In genomic region chr12:79835377-79835843, GRCh38 we compare ENCODE assay signal across 17 cellular contexts.
A peak's percentile ranks its signal among the peaks of the same experiment; 100 is the strongest.
DNase-seq lines count a peak whose midpoint lies in the region; ATAC-seq, FAIRE-seq and TF ChIP-seq lines count a peak whose summit lies in the region.
"Had no signal": no experiment of that assay in that cellular context is flagged by ENCODE, and none has a peak within 500 bp of the region (broad histone marks: within the 10 kb centered on the region; RNA-seq: fewer than 3 reads in every experiment).

No MANE protein-coding gene starts in this region.

- H3K4me3 Mint-ChIP-seq in activated T-cell treated with anti-CD3 and anti-CD28 coated beads, Interleukin-2, amount 50 U/mL, for 72 hours = no peak overlapping the region
- no peak overlapping the region for H3K4me3 Mint-ChIP-seq in CD8-positive, alpha-beta T cell

- peaks cover 24% of the 10 kb centered on the region for H3K4me1 ChIP-seq in CD8-positive, alpha-beta T cell (ENCODE audit: insufficient read depth, low read length)
- H3K4me1 ChIP-seq in GM12878 (ENCODE audit: control insufficient read depth, insufficient read depth, low read length) (no peaks in the 10 kb centered on the region), keratinocyte (ENCODE audit: control insufficient read depth, extremely low read depth, insufficient read depth, low read length) (no peaks in the 10 kb centered on the region)

- H3K4me1 Mint-ChIP-seq in activated T-cell treated with anti-CD3 and anti-CD28 coated beads, Interleukin-2, amount 50 U/mL, for 72 hours (ENCODE audit: low read depth) = peaks cover 26% of the 10 kb centered on the region
- peaks cover 72% of the 10 kb centered on the region for H3K4me1 Mint-ChIP-seq in CD8-positive, alpha-beta T cell (ENCODE audit: low read depth)

- peaks cover 7% of the 10 kb centered on the region for H3K36me3 ChIP-seq in CD8-positive, alpha-beta T cell (ENCODE audit: insufficient read depth, low read length)
- H3K36me3 ChIP-seq in GM12878 (ENCODE audit: control insufficient read depth in 2 of 2, insufficient read depth in 2 of 2, low read length in 1 of 2) (peaks cover 4 to 8% of the 10 kb centered on the region in 2 experiments), keratinocyte (ENCODE audit: control insufficient read depth in 2 of 2, extremely low read depth in 1 of 2, insufficient read depth in 2 of 2, low read length in 2 of 2) (peaks cover 0 to 6% of the 10 kb centered on the region in 2 experiments)

- CTCF ChIA-PET in CD8-positive, alpha-beta T cell (lab: Charles Lee) = no interaction called here
- CTCF ChIA-PET in GM12878 (lab: Yijun Ruan, JAX) = interaction anchor here (1.3 to 2.2 kb wide), 3 partner anchors 9 to 15 kb away, joined by 3 to 8 read pairs (median 7); no protein-coding TSS in a partner anchor

- H2AFZ ChIP-seq in GM12878 (ENCODE audit: control insufficient read depth, low read depth, low read length) = no peak overlapping the region
- no peak overlapping the region for H2AFZ ChIP-seq in keratinocyte (ENCODE audit: control insufficient read depth, low read length)

- no peak overlapping the region for H3K4me3 ChIP-seq in CD8-positive, alpha-beta T cell (ENCODE audit: low read depth, low read length)
- no peak overlapping the region for H3K4me3 ChIP-seq in GM12878
- H3K4me3 ChIP-seq in keratinocyte (ENCODE audit: control insufficient read depth in 2 of 3, extremely low read depth in 1 of 3, insufficient read depth in 2 of 3, low read depth in 1 of 3, low read length in 3 of 3) = no peak overlapping the region

- in situ Hi-C loops in GM12878 (cut with MboI) = no loop called here

- WGBS in GM12878 (ENCODE audit: insufficient coverage, insufficient replicate concordance, low lambda C conversion rate, missing lambda C conversion rate) = 95% methylated on average over 2 of the region's 2 CpGs

- H3K9me3 Mint-ChIP-seq in activated T-cell treated with anti-CD3 and anti-CD28 coated beads, Interleukin-2, amount 50 U/mL, for 72 hours = peaks cover 4 to 12% of the 10 kb centered on the region in 2 donors
- peaks cover 16% of the 10 kb centered on the region for H3K9me3 Mint-ChIP-seq in CD8-positive, alpha-beta T cell

- SMC1A ChIA-PET in GM12878 (lab: Charles Lee; ENCODE audit: uncharacterized antibody, unreplicated experiment) = interaction anchor here (0.5 to 2.8 kb wide), 7 partner anchors 10 to 352 kb away, joined by 3 to 13 read pairs (median 3); no protein-coding TSS in a partner anchor

- H3K4me2 ChIP-seq in GM12878 (ENCODE audit: control insufficient read depth, insufficient read depth) = no peak overlapping the region
- no peak overlapping the region for H3K4me2 ChIP-seq in keratinocyte (ENCODE audit: control insufficient read depth, extremely low read depth, insufficient read depth, low read depth, low read length)

- BruUV-seq in GM12878 (replicated peaks; lab: Mats Ljungman, UMichigan) = TSS peak; percentile 2

- H3K27ac ChIP-seq in CD8-positive, alpha-beta T cell (ENCODE audit: low read depth, low read length) = no peak overlapping the region
- H3K27ac ChIP-seq in GM12878 (ENCODE audit: control insufficient read depth, insufficient read depth) (no peak overlapping the region), keratinocyte (ENCODE audit: control insufficient read depth, insufficient read depth, low read length) (no peak overlapping the region)
- H3K27ac ChIP-seq: 22Rv1, C4-2B had no signal

- TF ChIP-seq CTCF in CD8-positive, alpha-beta T cell (IDR thresholded peaks at IDR 0.05) = no peak
- TF ChIP-seq CTCF in GM12878 (IDR thresholded peaks at IDR 0.05 in 2 of 3, conservative IDR thresholded peaks at IDR 0.05 in 1 of 3; ENCODE audit: control insufficient read depth in 2 of 3, extremely low read depth in 1 of 3, insufficient read depth in 1 of 3, low read depth in 3 of 3, low read length in 3 of 3) (no peak), keratinocyte (optimal IDR thresholded peaks at IDR 0.05 in 1 of 3, IDR thresholded peaks at IDR 0.05 in 1 of 3, conservative IDR thresholded peaks at IDR 0.05 in 1 of 3; ENCODE audit: extremely low read depth in 1 of 3, insufficient read depth in 2 of 3, low read length in 3 of 3) (no peak)

- H3K79me2 ChIP-seq in GM12878 (ENCODE audit: control insufficient read depth, insufficient read depth, low read length) = peaks cover 5% of the 10 kb centered on the region
- H3K79me2 ChIP-seq in keratinocyte (ENCODE audit: control insufficient read depth, insufficient read depth, low read length) = peaks cover 32% of the 10 kb centered on the region

- TF ChIP-seq RAD21 in GM12878 (IDR thresholded peaks at IDR 0.05; ENCODE audit: insufficient read depth, low read depth, low read length) = no peak

- H3K9me3 ChIP-seq in CD8-positive, alpha-beta T cell (ENCODE audit: low read length) = no peaks in the 10 kb centered on the region
- H3K9me3 ChIP-seq in GM12878 (replicated peaks; ENCODE audit: control insufficient read depth, insufficient read depth, low read length) (peaks cover 21% of the 10 kb centered on the region), keratinocyte (ENCODE audit: control insufficient read depth, low read depth, low read length) (peaks cover 11% of the 10 kb centered on the region)

- RAD21 ChIA-PET in GM12878 (lab: Charles Lee; ENCODE audit: unreplicated experiment) = interaction anchor here (1.0 kb wide), 1 partner anchor 51 kb away, joined by 3 read pairs; no protein-coding TSS in a partner anchor

- POLR2A ChIA-PET in CD8-positive, alpha-beta T cell (lab: Charles Lee) = interaction anchor here (0.9 kb wide), 1 partner anchor 12 kb away, joined by 3 read pairs; no protein-coding TSS in a partner anchor
- POLR2A ChIA-PET in GM12878 (lab: Charles Lee) = interaction anchor here (0.6 kb wide), 1 partner anchor 12 kb away, joined by 4 read pairs; no protein-coding TSS in a partner anchor

- no peak for TF ChIP-seq EP300 in GM12878 (IDR thresholded peaks at IDR 0.05; ENCODE audit: borderline replicate concordance in 1 of 2, control insufficient read depth in 1 of 2, low read depth in 2 of 2, low read length in 2 of 2)

- no peaks in the 10 kb centered on the region for H4K20me1 ChIP-seq in GM12878 (ENCODE audit: control insufficient read depth, insufficient read depth)
- H4K20me1 ChIP-seq in keratinocyte (ENCODE audit: control insufficient read depth, extremely low read depth, insufficient read depth, low read length) = no peaks in the 10 kb centered on the region

- no peak for ATAC-seq in activated T-cell treated with anti-CD3 and anti-CD28 coated beads, Interleukin-2, amount 50 U/mL, for 72 hours (replicated peaks in 1 of 2)
- ATAC-seq in CD8-positive, alpha-beta T cell = no peak
- ATAC-seq in GM12878 = no peak

- no peaks in the 10 kb centered on the region for H3K9me1 ChIP-seq in keratinocyte (ENCODE audit: control insufficient read depth, extremely low read depth, insufficient read depth, low read length)

- no peak for FAIRE-seq in GM12878 (lab: Jason Lieb, UNC)
- peak; percentile 17 for FAIRE-seq in keratinocyte (lab: Jason Lieb, UNC)
- FAIRE-seq: H1, RCC 7860 had no signal

- H3K9ac ChIP-seq in GM12878 (ENCODE audit: control insufficient read depth, insufficient read depth, low read length) (no peak overlapping the region), keratinocyte (ENCODE audit: control insufficient read depth, extremely low read depth, insufficient read depth, low read length) (no peak overlapping the region)

- intact Hi-C loops in CD8-positive, alpha-beta T cell (cut with DNase I, micrococcal nuclease) = no loop called here
- intact Hi-C loops in GM12878 (cut with micrococcal nuclease; ENCODE audit: unreplicated experiment) = no loop called here

- H3K27me3 ChIP-seq in CD8-positive, alpha-beta T cell (ENCODE audit: insufficient read depth, low read length) = no peaks in the 10 kb centered on the region
- H3K27me3 ChIP-seq in GM12878 (replicated peaks in 1 of 2; ENCODE audit: control insufficient read depth in 2 of 2, insufficient read depth in 2 of 2, low read length in 1 of 2) (no peaks in the 10 kb centered on the region), keratinocyte (ENCODE audit: control insufficient read depth, extremely low read depth, insufficient read depth, low read length) (no peaks in the 10 kb centered on the region)

- H3K27ac Mint-ChIP-seq in activated T-cell treated with anti-CD3 and anti-CD28 coated beads, Interleukin-2, amount 50 U/mL, for 72 hours = peak overlapping the region; percentile 26
- peak overlapping the region; percentile 28 for H3K27ac Mint-ChIP-seq in CD8-positive, alpha-beta T cell

- no peak for TF ChIP-seq POLR2A in GM12878 (IDR thresholded peaks at IDR 0.05; ENCODE audit: low read depth, low read length)

- no peak for DNase-seq in activated T-cell treated with anti-CD3 and anti-CD28 coated beads, Interleukin-2, amount 50 U/mL, for 72 hours
- no peak for DNase-seq in activated T-cell treated with anti-CD3 and anti-CD28 coated beads for 4 hours
- DNase-seq in CD8-positive, alpha-beta T cell = no peak
- DNase-seq in GM12878 (ENCODE audit: low read depth, low spot score) = no peak
- no peak for DNase-seq in keratinocyte (ENCODE audit: low read depth, low spot score)
- no peak for DNase-seq in MV-4-11 (lab: John Stamatoyannopoulos, UW)
- no peak for DNase-seq in LoVo (ENCODE audit: low spot score)
- no peak for DNase-seq in cerebellum (ENCODE audit: low spot score)
- DNase-seq: AML-193, DND-41, KBM-7, NCI-H2107, NCI-H774 had no signal

- dilution Hi-C loops in keratinocyte (cut with MboI; ENCODE audit: extremely low pct_ligation_motif_present, low sequenced_read_pairs) = no loop called here

- no peaks in the 10 kb centered on the region for H3K27me3 Mint-ChIP-seq in activated T-cell treated with anti-CD3 and anti-CD28 coated beads, Interleukin-2, amount 50 U/mL, for 72 hours (ENCODE audit: low read depth)
- H3K27me3 Mint-ChIP-seq in CD8-positive, alpha-beta T cell (ENCODE audit: low read depth) = no peaks in the 10 kb centered on the region

- peaks cover 20 to 25% of the 10 kb centered on the region in 2 donors for H3K36me3 Mint-ChIP-seq in activated T-cell treated with anti-CD3 and anti-CD28 coated beads, Interleukin-2, amount 50 U/mL, for 72 hours (ENCODE audit: insufficient read depth in 2 of 2)
- H3K36me3 Mint-ChIP-seq in CD8-positive, alpha-beta T cell = peaks cover 62% of the 10 kb centered on the region

TF ChIP-seq in GM12878, 131 proteins besides CTCF, POLR2A, EP300 and RAD21 (continues in another document):
- TF ChIP-seq HDGF (IDR thresholded peaks at IDR 0.05) (no peak), TCF12 (IDR thresholded peaks at IDR 0.05; ENCODE audit: low read depth, low read length) (no peak), CBFB (IDR thresholded peaks at IDR 0.05; ENCODE audit: low read depth) (no peak), ATF7 (IDR thresholded peaks at IDR 0.05; ENCODE audit: low read depth) (peak; percentile 46; the same call in 1 of the 2 replicates), ZNF622 (IDR thresholded peaks at IDR 0.05) (no peak), GABPA (IDR thresholded peaks at IDR 0.05; ENCODE audit: low read depth) (no peak), KLF5 (IDR thresholded peaks at IDR 0.05; ENCODE audit: partially characterized antibody) (no peak)
